17 cellular contexts compared by ENCODE assay signal in the genomic region with DNA sequence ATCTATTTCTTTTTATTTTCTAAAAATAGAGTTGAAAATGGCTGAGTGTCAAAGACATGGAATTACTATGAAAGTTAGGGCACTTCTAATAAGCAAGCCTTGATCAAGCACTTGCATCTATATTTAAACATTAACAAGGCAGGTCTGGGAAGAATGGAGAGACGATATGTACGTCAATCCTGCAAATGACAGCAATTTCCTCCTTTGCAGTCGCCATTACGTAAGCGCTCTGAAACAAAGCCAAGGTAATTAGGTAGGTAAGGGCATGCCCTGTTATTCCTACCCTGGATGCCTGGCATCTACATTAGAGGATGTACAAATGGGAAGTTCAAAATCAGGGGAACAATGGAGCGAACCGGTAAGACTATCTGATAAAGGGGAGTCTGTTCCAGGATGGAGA.
"Had no signal": no experiment of that assay in that cellular context is flagged by ENCODE, and none has a peak within 500 bp of the region (broad histone marks: within the 10 kb centered on the region; RNA-seq: fewer than 3 reads in every experiment).

No MANE protein-coding gene starts in this region.

- H3K27ac ChIP-seq: cardiac muscle cell, esophagus squamous epithelium, parathyroid adenoma, sigmoid colon, testis had no signal

- DNase-seq: activated B cell treated with CpG ODN at 0.5 μM for 24 hours; activated CD4-positive, alpha-beta memory T cell treated with anti-CD3 and anti-CD28 coated beads for 36 hours; activated CD4-positive, alpha-beta T cell treated with anti-CD3 and anti-CD28 coated beads for 4 hours; activated naive CD4-positive, alpha-beta T cell; activated naive CD8-positive, alpha-beta T cell treated with anti-CD3 and anti-CD28 coated beads for 36 hours; activated T-cell treated with anti-CD3 and anti-CD28 coated beads for 4 hours; amygdala; effector memory CD8-positive, alpha-beta T cell; esophagus squamous epithelium; sigmoid colon; stimulated activated CD4-positive, alpha-beta T cell treated with anti-CD3 and anti-CD28 coated beads, Interleukin-4, amount 100 ng/mL, for 4 hours; T-helper 9 cell; testis had no signal

- H3K4me3 ChIP-seq: cardiac muscle cell, esophagus squamous epithelium, sigmoid colon, testis had no signal

- H3K4me1 ChIP-seq: esophagus squamous epithelium, parathyroid adenoma, sigmoid colon, testis had no signal

- H3K9me3 ChIP-seq: esophagus squamous epithelium, sigmoid colon, testis had no signal

- ATAC-seq: effector memory CD8-positive, alpha-beta T cell; natural killer cell treated with Interleukin-12 subunit alpha and Interleukin-12 subunit beta and Interleukin-15 and Interleukin-18, amount 100 ng/mL, for 72 hours; stimulated activated memory B cell treated with anti-CD40 and anti-IgM and Interleukin-4, amounts not matched to agents 10 μg/mL and 1 μg/mL and 100 μg/mL, for 72 hours had no signal

- H2AFZ ChIP-seq: parathyroid adenoma had no signal

- H3K9ac ChIP-seq: parathyroid adenoma had no signal

- H3K36me3 ChIP-seq: cardiac muscle cell, esophagus squamous epithelium, sigmoid colon had no signal

- H3K27me3 ChIP-seq: cardiac muscle cell, esophagus squamous epithelium, sigmoid colon, testis had no signal
